In genomic region chrX:1462110-1462509, GRCh38 we compare ENCODE assay signal across 16 cellular contexts. TPM values are rescaled to one million over a fixed set of nuclear protein-coding genes. Genes with fewer than 3 reads are reported as not detected.
DNase-seq lines count a peak whose midpoint lies in the region; ATAC-seq, FAIRE-seq and TF ChIP-seq lines count a peak whose summit lies in the region.
"Had no signal": no experiment of that assay in that cellular context is flagged by ENCODE, and none has a peak within 500 bp of the region (broad histone marks: within the 10 kb centered on the region; RNA-seq: fewer than 3 reads in every experiment).

No MANE protein-coding gene starts in this region.

- no peaks in the 10 kb centered on the region for H3F3A ChIP-seq in PC-3 (ENCODE audit: low read length, unreplicated experiment)

- FAIRE-seq in K562 (lab: Jason Lieb, UNC): no peak

- H3K27ac ChIP-seq in PC-3 (ENCODE audit: low read length): no peak overlapping the region
- H3K27ac ChIP-seq in K562 (ENCODE audit: extremely low read depth, low read depth, low read length): no peak overlapping the region
- peak overlapping the region; percentile 53 for H3K27ac ChIP-seq in parathyroid adenoma
- no peak overlapping the region for H3K27ac ChIP-seq in hepatocyte
- H3K27ac ChIP-seq: breast epithelium, KMS-11, right atrium auricular region had no signal

- H3K4me2 ChIP-seq in PC-3 (ENCODE audit: low read length): peak overlapping the region; percentile 74; the same call in 1 of the 2 replicates
- H3K4me2 ChIP-seq in K562 (ENCODE audit: insufficient read depth, low read length): no peak overlapping the region
- H3K4me2 ChIP-seq in parathyroid adenoma (ENCODE audit: low read length): no peak overlapping the region
- no peak overlapping the region for H3K4me2 ChIP-seq in hepatocyte
- H3K4me2 ChIP-seq: KMS-11 had no signal

- no peak overlapping the region for H3K4me3 Mint-ChIP-seq in activated T-cell treated with anti-CD3 and anti-CD28 coated beads, Interleukin-2, amount 50 U/mL, for 24 hours

- no peaks in the 10 kb centered on the region for H3K36me3 ChIP-seq in PC-3 (ENCODE audit: low read depth, low read length)
- H3K36me3 ChIP-seq in K562 (ENCODE audit: control insufficient read depth, insufficient read depth, low read length): no peaks in the 10 kb centered on the region
- no peaks in the 10 kb centered on the region for H3K36me3 ChIP-seq in parathyroid adenoma (ENCODE audit: control insufficient read depth, insufficient read depth, low read length)
- H3K36me3 ChIP-seq in hepatocyte (replicated peaks; ENCODE audit: insufficient read depth, low read depth): no peaks in the 10 kb centered on the region
- H3K36me3 ChIP-seq: breast epithelium, right atrium auricular region had no signal

- H3K9me3 ChIP-seq in PC-3 (ENCODE audit: low read length) (no peaks in the 10 kb centered on the region), K562 (replicated peaks; ENCODE audit: control insufficient read depth, insufficient read depth, low read depth, low read length) (no peaks in the 10 kb centered on the region; the same call in 1 of the 2 replicates), parathyroid adenoma (ENCODE audit: control insufficient read depth, low read length) (no peaks in the 10 kb centered on the region), hepatocyte (ENCODE audit: low read depth) (no peaks in the 10 kb centered on the region)
- H3K9me3 ChIP-seq: breast epithelium, right atrium auricular region had no signal

- POLR2A ChIA-PET in PC-3 (lab: Charles Lee; ENCODE audit: unreplicated experiment) (no interaction called here), K562 (lab: Yijun Ruan, JAX) (no interaction called here)

- H3K9ac ChIP-seq in PC-3 (ENCODE audit: low read length) (no peak overlapping the region), K562 (ENCODE audit: insufficient read depth in 1 of 2, low read depth in 2 of 2, low read length in 2 of 2) (no peak overlapping the region), parathyroid adenoma (no peak overlapping the region)
- H3K9ac ChIP-seq: KMS-11 had no signal

- intact Hi-C loops in PC-3 (cut with micrococcal nuclease): no loop called here
- intact Hi-C loops in K562 (cut with micrococcal nuclease): no loop called here

- H3K27me3 Mint-ChIP-seq in activated T-cell treated with anti-CD3 and anti-CD28 coated beads, Interleukin-2, amount 50 U/mL, for 24 hours: no peaks in the 10 kb centered on the region

- ATAC-seq in PC-3 (no peak), K562 (no peak)

- H3K36me3 Mint-ChIP-seq in activated T-cell treated with anti-CD3 and anti-CD28 coated beads, Interleukin-2, amount 50 U/mL, for 24 hours (ENCODE audit: low read depth): peaks cover 28% of the 10 kb centered on the region

- TF ChIP-seq EP300 in K562 (IDR thresholded peaks at IDR 0.05; ENCODE audit: low read length): no peak

- no peaks in the 10 kb centered on the region for H3K9me3 Mint-ChIP-seq in activated T-cell treated with anti-CD3 and anti-CD28 coated beads, Interleukin-2, amount 50 U/mL, for 24 hours

- no peaks in the 10 kb centered on the region for H3K27me3 ChIP-seq in PC-3 (ENCODE audit: low read length)
- H3K27me3 ChIP-seq in K562 (ENCODE audit: control insufficient read depth in 2 of 2, insufficient read depth in 2 of 2, low read length in 2 of 2): peaks cover 0 to 9% of the 10 kb centered on the region in 2 experiments; a peak in 2 of 5 replicates
- H3K27me3 ChIP-seq in parathyroid adenoma (ENCODE audit: control insufficient read depth, insufficient read depth, low read length): no peaks in the 10 kb centered on the region
- H3K27me3 ChIP-seq in hepatocyte: no peaks in the 10 kb centered on the region

- BruUV-seq in PC-3 (replicated peaks; lab: Mats Ljungman, UMichigan): no TSS peak
- BruUV-seq in K562 (replicated peaks; lab: Mats Ljungman, UMichigan): no TSS peak

- TF ChIP-seq CTCF in PC-3 (conservative IDR thresholded peaks at IDR 0.05; ENCODE audit: low read depth, low read length) (no peak), K562 (IDR thresholded peaks at IDR 0.05 in 2 of 3, conservative IDR thresholded peaks at IDR 0.05 in 1 of 3; ENCODE audit: insufficient read depth in 2 of 3, low read depth in 1 of 3, low read length in 3 of 3) (no peak), parathyroid adenoma (IDR thresholded peaks at IDR 0.05) (no peak), hepatocyte (IDR thresholded peaks at IDR 0.05; ENCODE audit: poor library complexity) (no peak)

- CTCF ChIA-PET in PC-3 (lab: Charles Lee) (no interaction called here), K562 (lab: Yijun Ruan, JAX; ENCODE audit: low intra/inter-chr PET ratio) (no interaction called here)

- TF ChIP-seq POLR2A in K562 (conservative IDR thresholded peaks at IDR 0.05): no peak

- no peaks in the 10 kb centered on the region for H3K9me1 ChIP-seq in K562 (ENCODE audit: control insufficient read depth, insufficient read depth, low read length)

- in situ Hi-C loops in K562 (cut with MboI): loop anchor here (10.0 to 25.0 kb wide), 2 partner anchors 113 to 1150 kb away; no protein-coding TSS in a partner anchor

- H3K4me1 ChIP-seq in PC-3 (ENCODE audit: insufficient read depth, low read length) (peaks cover 7% of the 10 kb centered on the region; the same call in 1 of the 2 replicates), K562 (replicated peaks in 1 of 2; ENCODE audit: control insufficient read depth in 2 of 2, insufficient read depth in 2 of 2, low read length in 2 of 2) (no peaks in the 10 kb centered on the region; a peak in 3 of 5 replicates), parathyroid adenoma (no peaks in the 10 kb centered on the region), hepatocyte (ENCODE audit: insufficient read depth) (no peaks in the 10 kb centered on the region)
- H3K4me1 ChIP-seq: breast epithelium had no signal

- H3K4me1 Mint-ChIP-seq in activated T-cell treated with anti-CD3 and anti-CD28 coated beads, Interleukin-2, amount 50 U/mL, for 24 hours (ENCODE audit: low read depth): peaks cover 54% of the 10 kb centered on the region

- H3K4me3 ChIP-seq in PC-3 (ENCODE audit: low read length) (no peak overlapping the region), K562 (no peak overlapping the region), parathyroid adenoma (ENCODE audit: low read depth, low read length) (no peak overlapping the region), hepatocyte (no peak overlapping the region)
- H3K4me3 ChIP-seq: breast epithelium, right atrium auricular region had no signal

- no peak for TF ChIP-seq RAD21 in K562 (CRISPR knock-in tag; conservative IDR thresholded peaks at IDR 0.05 in 1 of 2, IDR thresholded peaks at IDR 0.05 in 1 of 2)

- DNase-seq in activated T-cell treated with anti-CD3 and anti-CD28 coated beads, Interleukin-2, amount 50 U/mL, for 24 hours: no peak
- no peak for DNase-seq in activated T-cell treated with anti-CD3 and anti-CD28 coated beads, Interleukin-2, amount 50 U/mL, for 48 hours
- DNase-seq in PC-3 (no peak), K562 (ENCODE audit: extremely low read depth in 1 of 4, low spot score in 3 of 4) (no peak), nucleus accumbens (lab: John Stamatoyannopoulos, UW) (no peak), hepatocyte (ENCODE audit: low spot score) (no peak), dedifferentiated amniotic fluid mesenchymal stem cell (ENCODE audit: extremely low spot score) (no peak)
- DNase-seq: COR-L47, NCI-H1048, NCI-H2081 treated with DMSO at 0.1 percent for 48 hours, NCI-H526, substantia nigra had no signal

- H2AFZ ChIP-seq in PC-3 (ENCODE audit: low read length) (no peak overlapping the region), K562 (ENCODE audit: low read depth, low read length) (no peak overlapping the region), parathyroid adenoma (no peak overlapping the region), hepatocyte (no peak overlapping the region)

- no peaks in the 10 kb centered on the region for H4K20me1 ChIP-seq in PC-3 (ENCODE audit: low read length)
- no peaks in the 10 kb centered on the region for H4K20me1 ChIP-seq in K562 (replicated peaks; ENCODE audit: control insufficient read depth, insufficient read depth, low read length)
- H4K20me1 ChIP-seq in hepatocyte (ENCODE audit: insufficient read depth, poor library complexity, severe bottlenecking): no peaks in the 10 kb centered on the region

- H3K27ac Mint-ChIP-seq in activated T-cell treated with anti-CD3 and anti-CD28 coated beads, Interleukin-2, amount 50 U/mL, for 24 hours: peak overlapping the region; percentile 97

- no peaks in the 10 kb centered on the region for H3K79me2 ChIP-seq in PC-3 (ENCODE audit: low read length)
- no peaks in the 10 kb centered on the region for H3K79me2 ChIP-seq in K562 (ENCODE audit: control insufficient read depth, insufficient read depth, low read length)
- no peaks in the 10 kb centered on the region for H3K79me2 ChIP-seq in parathyroid adenoma
- H3K79me2 ChIP-seq in hepatocyte: no peaks in the 10 kb centered on the region

- H3K9me2 ChIP-seq in PC-3 (replicated peaks; ENCODE audit: low read length) (no peaks in the 10 kb centered on the region), hepatocyte (replicated peaks; ENCODE audit: insufficient read depth) (no peaks in the 10 kb centered on the region)

TF ChIP-seq in K562, 482 proteins besides CTCF, POLR2A, EP300 and RAD21 (continues in another document):
- no peak for TF ChIP-seq U2AF2 (optimal IDR thresholded peaks at IDR 0.05; ENCODE audit: low read depth, low read length)

RNA-seq across cellular contexts. Expression of gene ASMTL, which starts 9.4 kb away (rescaled TPM):
- total RNA-seq in PC-3 (2014; rRNA removed) (6.7 and 10.1 TPM in 2 replicates), K562 (2014; rRNA removed) (11.8 and 12.2 TPM in 2 replicates), K562 (2014; rRNA removed; fragmentation: Illumina TruSeq; extraction: Trizol) (3.9 and 4.4 TPM in 2 replicates), K562 (2015; rRNA removed; fragmentation: Illumina TruSeq; extraction: Trizol) (7.1 and 8.2 TPM in 2 replicates), K562 (2021) (18.0 and 20.6 TPM in 2 replicates), hepatocyte (10.1 and 15.1 TPM in 2 replicates)
- 21.1 and 30.0 TPM in 2 replicates for total RNA-seq in K562 (2011; cell fraction: chromatin; rRNA removed; ENCODE audit: low replicate concordance)
- 19.0 and 21.1 TPM in 2 replicates for total RNA-seq in K562 (2011; cell fraction: nucleolus; rRNA removed)
- 16.6 and 25.3 TPM in 2 replicates for total RNA-seq in K562 (2011; cell fraction: nucleoplasm; rRNA removed)
- polyA plus RNA-seq in K562 (2011; rRNA removed) (7.8 and 13.9 TPM in 2 replicates), K562 (2014; fragmentation: Illumina TruSeq; extraction: Trizol) (7.6 and 11.9 TPM in 2 replicates), K562 (2014; fragmentation: Nextera tagmentation; extraction: Ambion mirVana) (1 to 10 TPM in 1 of 2 experiments, under 1 TPM in 1; 0.56 to 1.2 TPM), K562 (2014; rRNA removed) (17.1 and 20.3 TPM in 2 replicates), hepatocyte (26.7 and 31.0 TPM in 2 replicates)
- polyA plus RNA-seq in K562 (2011; cell fraction: cytosol; rRNA removed): 11.3 and 16.3 TPM in 2 replicates
- polyA plus RNA-seq in K562 (2011; cell fraction: nucleus; rRNA removed): 15.2 and 17.1 TPM in 2 replicates
- polyA plus RNA-seq in K562 (2012): 12.1 and 26.9 TPM in 2 replicates
- 5.0 and 5.6 TPM in 2 replicates for polyA minus RNA-seq in K562 (2011; rRNA and poly(A)+ RNA removed)
- polyA minus RNA-seq in K562 (2011; cell fraction: cytosol; rRNA and poly(A)+ RNA removed): 6.2 and 11.7 TPM in 2 replicates
- 5.3 and 7.9 TPM in 2 replicates for polyA minus RNA-seq in K562 (2011; cell fraction: nucleus; rRNA and poly(A)+ RNA removed)
